18 cellular contexts compared by ENCODE assay signal in the genomic region with DNA sequence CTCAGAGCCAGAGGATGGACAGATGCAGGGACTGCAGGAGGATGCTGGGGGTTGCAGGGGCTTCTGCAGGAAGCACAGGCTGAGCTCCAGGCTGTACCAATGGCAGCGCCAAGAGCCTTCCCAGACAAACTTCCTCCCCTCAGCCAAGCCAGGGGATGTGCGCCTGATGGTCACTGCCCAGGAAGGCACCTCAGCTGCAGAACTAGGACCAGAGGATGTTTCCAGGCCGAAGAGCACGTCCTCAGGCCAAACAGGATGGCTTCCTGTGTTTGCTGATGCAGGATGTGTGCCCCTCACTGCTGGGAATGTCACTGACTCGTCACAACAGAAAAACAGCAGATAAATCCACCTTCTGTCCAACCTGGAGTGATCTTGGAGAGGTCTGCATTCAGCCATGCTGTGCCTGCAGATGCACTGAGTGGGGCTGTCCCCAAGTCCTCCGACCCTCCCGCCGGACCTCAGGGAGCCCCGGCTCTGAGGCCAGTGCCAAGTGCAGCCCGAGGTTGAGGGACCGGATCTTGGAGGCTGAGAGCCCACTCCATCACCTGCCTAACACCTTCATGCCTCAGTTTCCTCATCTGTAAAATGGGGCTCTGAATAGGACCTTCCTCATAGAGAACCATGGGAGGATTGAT.
"Had no signal": no experiment of that assay in that cellular context is flagged by ENCODE, and none has a peak within 500 bp of the region (broad histone marks: within the 10 kb centered on the region; RNA-seq: fewer than 3 reads in every experiment).

No MANE protein-coding gene starts in this region.

- H3K4me3 Mint-ChIP-seq: activated CD4-positive, alpha-beta memory T cell treated with anti-CD3 and anti-CD28 coated beads for 36 hours; activated naive CD4-positive, alpha-beta T cell treated with anti-CD3 and anti-CD28 coated beads, Interleukin-2, amount 10 ng/mL, durations not matched to agents 7 days and 5 days; natural killer cell treated with Interleukin-12 subunit alpha and Interleukin-12 subunit beta and Interleukin-15 and Interleukin-18, amount 100 ng/mL, for 72 hours; stimulated activated memory B cell treated with anti-CD40 and anti-IgM and Interleukin-4, amounts not matched to agents 10 μg/mL and 1 μg/mL and 100 μg/mL, for 72 hours; T-helper 17 cell had no signal

- H3K27ac ChIP-seq: coronary artery, esophagus squamous epithelium, gastrocnemius medialis, pancreas, skin epidermis, thoracic aorta had no signal

- ATAC-seq: gastrocnemius medialis; natural killer cell treated with Interleukin-12 subunit alpha and Interleukin-12 subunit beta and Interleukin-15 and Interleukin-18, amount 100 ng/mL, for 72 hours; pancreas; right cardiac atrium; stimulated activated memory B cell treated with anti-CD40 and anti-IgM and Interleukin-4, amounts not matched to agents 10 μg/mL and 1 μg/mL and 100 μg/mL, for 72 hours; T-helper 17 cell had no signal

- H3K27ac Mint-ChIP-seq: activated CD4-positive, alpha-beta memory T cell treated with anti-CD3 and anti-CD28 coated beads for 36 hours; activated naive CD4-positive, alpha-beta T cell treated with anti-CD3 and anti-CD28 coated beads, Interleukin-2, amount 10 ng/mL, durations not matched to agents 7 days and 5 days; natural killer cell treated with Interleukin-12 subunit alpha and Interleukin-12 subunit beta and Interleukin-15 and Interleukin-18, amount 100 ng/mL, for 72 hours; stimulated activated memory B cell treated with anti-CD40 and anti-IgM and Interleukin-4, amounts not matched to agents 10 μg/mL and 1 μg/mL and 100 μg/mL, for 72 hours; T-helper 17 cell had no signal

- H3K9me3 ChIP-seq: esophagus squamous epithelium, gastrocnemius medialis, pancreas, thoracic aorta had no signal

- H3K4me3 ChIP-seq: coronary artery, esophagus squamous epithelium, gastrocnemius medialis, pancreas, skin epidermis, thoracic aorta had no signal

- H3K9me3 Mint-ChIP-seq: activated CD4-positive, alpha-beta memory T cell treated with anti-CD3 and anti-CD28 coated beads for 36 hours; activated naive CD4-positive, alpha-beta T cell treated with anti-CD3 and anti-CD28 coated beads, Interleukin-2, amount 10 ng/mL, durations not matched to agents 7 days and 5 days; natural killer cell treated with Interleukin-12 subunit alpha and Interleukin-12 subunit beta and Interleukin-15 and Interleukin-18, amount 100 ng/mL, for 72 hours; stimulated activated memory B cell treated with anti-CD40 and anti-IgM and Interleukin-4, amounts not matched to agents 10 μg/mL and 1 μg/mL and 100 μg/mL, for 72 hours had no signal

- H3K36me3 Mint-ChIP-seq: activated CD4-positive, alpha-beta memory T cell treated with anti-CD3 and anti-CD28 coated beads for 36 hours; activated naive CD4-positive, alpha-beta T cell treated with anti-CD3 and anti-CD28 coated beads, Interleukin-2, amount 10 ng/mL, durations not matched to agents 7 days and 5 days; natural killer cell treated with Interleukin-12 subunit alpha and Interleukin-12 subunit beta and Interleukin-15 and Interleukin-18, amount 100 ng/mL, for 72 hours; stimulated activated memory B cell treated with anti-CD40 and anti-IgM and Interleukin-4, amounts not matched to agents 10 μg/mL and 1 μg/mL and 100 μg/mL, for 72 hours had no signal

- H3K36me3 ChIP-seq: esophagus squamous epithelium, gastrocnemius medialis, pancreas, thoracic aorta had no signal

- H3K27me3 ChIP-seq: esophagus squamous epithelium, gastrocnemius medialis, pancreas had no signal

- H3K4me1 Mint-ChIP-seq: activated naive CD4-positive, alpha-beta T cell treated with anti-CD3 and anti-CD28 coated beads, Interleukin-2, amount 10 ng/mL, durations not matched to agents 7 days and 5 days had no signal

- DNase-seq: activated CD4-positive, alpha-beta memory T cell treated with anti-CD3 and anti-CD28 coated beads for 36 hours; activated CD4-positive, alpha-beta T cell treated with anti-CD3 and anti-CD28 coated beads for 48 hours; activated naive CD4-positive, alpha-beta T cell treated with anti-CD3 and anti-CD28 coated beads, Interleukin-2, amount 10 ng/mL, durations not matched to agents 7 days and 5 days; activated T-cell treated with anti-CD3 and anti-CD28 coated beads, Interleukin-2, amount 50 U/mL, for 48 hours; amygdala; cerebellar nuclear complex; esophagus squamous epithelium; stimulated activated CD4-positive, alpha-beta T cell treated with anti-CD3 and anti-CD28 coated beads, Interleukin-1b, Interleukin-23, amount 100 ng/mL, for 48 hours; SW 1271; T-helper 17 cell had no signal
